8 cellular contexts compared by ENCODE assay signal in the genomic region with DNA sequence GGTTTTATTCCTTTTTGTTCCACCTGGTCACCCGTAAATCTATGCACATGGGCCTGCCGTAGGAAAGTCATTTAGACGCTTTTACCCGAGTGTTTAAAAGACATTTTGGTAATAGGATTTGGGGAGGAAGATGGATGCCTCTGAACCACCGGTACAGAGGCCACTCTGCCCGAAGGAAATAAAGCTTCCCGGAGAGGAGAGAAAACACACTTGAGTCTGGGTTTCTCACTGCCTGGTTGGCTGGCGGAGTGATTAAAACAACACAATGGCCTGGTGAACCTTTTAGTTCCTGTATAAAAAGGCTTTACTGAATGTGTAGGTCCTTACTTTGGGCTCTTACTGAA.
DNase-seq lines count a peak whose midpoint lies in the region; ATAC-seq, FAIRE-seq and TF ChIP-seq lines count a peak whose summit lies in the region.

No MANE protein-coding gene starts in this region.

- TF ChIP-seq CTCF in GM12865 (IDR thresholded peaks at IDR 0.05; ENCODE audit: insufficient read depth, low read depth, low read length, missing control alignments), result no peak

- no peak for DNase-seq in GM12865 (ENCODE audit: low read depth)
- DNase-seq in HEK293T (ENCODE audit: extremely low spot score), result peak; percentile 16
- peak; percentile 52 for DNase-seq in NCI-H345 treated with DMSO at 0.1 percent for 48 hours (lab: John Stamatoyannopoulos, UW; ENCODE audit: unreplicated experiment)
- DNase-seq in amniotic epithelial cell (ENCODE audit: low read depth), result peak; percentile 22
- DNase-seq in stimulated activated CD4-positive, alpha-beta T cell treated with anti-CD3 and anti-CD28 coated beads, Interleukin-2, amount 100 ng/mL, for 24 hours, result peak; percentile 18 to 34
- no peak for DNase-seq in glomerular visceral epithelial cell (ENCODE audit: extremely low spot score)

- H3K4me3 ChIP-seq in GM12865 (ENCODE audit: low read depth, low read length), result peak overlapping the region; percentile 85

- ATAC-seq in HG02642 (IDR thresholded peaks at IDR 0.05; ENCODE audit: poor library complexity, unreplicated experiment), result no peak

- CTCF ChIA-PET in HEK293T (lab: Yijun Ruan, JAX), result no interaction called here

- FAIRE-seq in islet of Langerhans (lab: Jason Lieb, UNC), result peak; percentile 71

- POLR2A ChIA-PET in HEK293T (lab: Yijun Ruan, JAX), result interaction anchor here (1.1 kb wide), 1 partner anchor 294 kb away, joined by 3 read pairs; a partner anchor contains a TSS

TF ChIP-seq in HEK293T, 16 proteins besides CTCF, POLR2A, EP300 and RAD21:
- TF ChIP-seq LEF1 (IDR thresholded peaks at IDR 0.05; ENCODE audit: borderline replicate concordance) (no peak), NFRKB (IDR thresholded peaks at IDR 0.05) (no peak), SUZ12 (IDR thresholded peaks at IDR 0.05) (no peak), HDGF (IDR thresholded peaks at IDR 0.05; ENCODE audit: borderline replicate concordance) (no peak), FOXM1 (IDR thresholded peaks at IDR 0.05; ENCODE audit: borderline replicate concordance) (no peak)

Comparison
In these comparisons a context has a peak if more than half of its experiments do, and no peak if none do; other contexts are left out.
1. DNase-seq: peak in HEK293T (single experiment), NCI-H345 treated with DMSO at 0.1 percent for 48 hours (single experiment), amniotic epithelial cell (single experiment) and stimulated activated CD4-positive, alpha-beta T cell treated with anti-CD3 and anti-CD28 coated beads, Interleukin-2, amount 100 ng/mL, for 24 hours (2 of 2); none in GM12865 (single experiment) and glomerular visceral epithelial cell (single experiment).